Comparison of ENCODE assay signal across 9 cellular contexts in genomic region chr15:67836134-67836455, GRCh38. TPM values are rescaled to one million over a fixed set of nuclear protein-coding genes. Genes with fewer than 3 reads are reported as not detected.
DNase-seq lines count a peak whose midpoint lies in the region; ATAC-seq lines count a peak whose summit lies in the region.
"Had no signal": no experiment of that assay in that cellular context is flagged by ENCODE, and none has a peak within 500 bp of the region (broad histone marks: within the 10 kb centered on the region; RNA-seq: fewer than 3 reads in every experiment).

No MANE protein-coding gene starts in this region.

- peaks cover 4% of the 10 kb centered on the region for H3K36me3 Mint-ChIP-seq in activated CD8-positive, alpha-beta T cell treated with anti-CD3 and anti-CD28 coated beads, Interleukin-2, amount 10 ng/mL, durations not matched to agents 7 days and 5 days (ENCODE audit: low read depth)
- H3K36me3 Mint-ChIP-seq in stimulated activated naive B cell treated with anti-CD40 and anti-IgM and Interleukin-4, amounts not matched to agents 10 μg/mL and 1 μg/mL and 100 μg/mL, for 72 hours: peaks cover 4 to 5% of the 10 kb centered on the region in 2 donors

- H3K27me3 ChIP-seq in iPS DF 6.9 (ENCODE audit: control insufficient read depth, insufficient read depth, low read length): peaks cover 64% of the 10 kb centered on the region

- ATAC-seq in activated CD8-positive, alpha-beta T cell treated with anti-CD3 and anti-CD28 coated beads, Interleukin-2, amount 10 ng/mL, durations not matched to agents 7 days and 5 days: no peak
- ATAC-seq in stimulated activated naive B cell treated with anti-CD40 and anti-IgM and Interleukin-4, amounts not matched to agents 10 μg/mL and 1 μg/mL and 100 μg/mL, for 72 hours (replicated peaks): no peak

- peaks cover 5% of the 10 kb centered on the region for H3K4me1 ChIP-seq in iPS DF 6.9 (ENCODE audit: control insufficient read depth, insufficient read depth, low read length)

- peaks cover 2% of the 10 kb centered on the region; the same call in 1 of the 2 replicates for H3K36me3 ChIP-seq in iPS DF 6.9 (ENCODE audit: control insufficient read depth, insufficient read depth, low read length)

- no CpG with 5 or more reads among the region's 16 CpGs for WGBS in iPS DF 6.9 (ENCODE audit: insufficient coverage, insufficient read length)

- peaks cover 61% of the 10 kb centered on the region for H3K27me3 Mint-ChIP-seq in activated CD8-positive, alpha-beta T cell treated with anti-CD3 and anti-CD28 coated beads, Interleukin-2, amount 10 ng/mL, durations not matched to agents 7 days and 5 days (ENCODE audit: low read depth)
- H3K27me3 Mint-ChIP-seq in stimulated activated naive B cell treated with anti-CD40 and anti-IgM and Interleukin-4, amounts not matched to agents 10 μg/mL and 1 μg/mL and 100 μg/mL, for 72 hours: peaks cover 45 to 62% of the 10 kb centered on the region in 2 donors

- H3K4me3 Mint-ChIP-seq in activated CD8-positive, alpha-beta T cell treated with anti-CD3 and anti-CD28 coated beads, Interleukin-2, amount 10 ng/mL, durations not matched to agents 7 days and 5 days: peak overlapping the region; percentile 66
- peak overlapping the region; percentile 71 to 80 for H3K4me3 Mint-ChIP-seq in stimulated activated naive B cell treated with anti-CD40 and anti-IgM and Interleukin-4, amounts not matched to agents 10 μg/mL and 1 μg/mL and 100 μg/mL, for 72 hours

- H3K4me1 Mint-ChIP-seq in activated CD8-positive, alpha-beta T cell treated with anti-CD3 and anti-CD28 coated beads, Interleukin-2, amount 10 ng/mL, durations not matched to agents 7 days and 5 days (ENCODE audit: low read depth): peaks cover 49% of the 10 kb centered on the region
- H3K4me1 Mint-ChIP-seq in stimulated activated naive B cell treated with anti-CD40 and anti-IgM and Interleukin-4, amounts not matched to agents 10 μg/mL and 1 μg/mL and 100 μg/mL, for 72 hours: peaks cover 36 to 72% of the 10 kb centered on the region in 2 donors

- peak overlapping the region; percentile 38; the same call in 1 of the 2 replicates for H3K4me3 ChIP-seq in iPS DF 6.9 (ENCODE audit: low read length)

- CTCF ChIA-PET in activated CD8-positive, alpha-beta T cell treated with anti-CD3 and anti-CD28 coated beads, Interleukin-2, amount 10 ng/mL, durations not matched to agents 7 days and 5 days (lab: Charles Lee): interaction anchor here (0.7 to 4.2 kb wide), 23 partner anchors 10 to 883 kb away, joined by 3 to 57 read pairs (median 4); partner anchors contain the start of genes C15orf61 and SKOR1

- no peaks in the 10 kb centered on the region for H3K9me3 ChIP-seq in iPS DF 6.9 (ENCODE audit: control insufficient read depth, insufficient read depth, low read length)

- no peaks in the 10 kb centered on the region for H3K9me3 Mint-ChIP-seq in activated CD8-positive, alpha-beta T cell treated with anti-CD3 and anti-CD28 coated beads, Interleukin-2, amount 10 ng/mL, durations not matched to agents 7 days and 5 days (ENCODE audit: insufficient read depth)
- H3K9me3 Mint-ChIP-seq in stimulated activated naive B cell treated with anti-CD40 and anti-IgM and Interleukin-4, amounts not matched to agents 10 μg/mL and 1 μg/mL and 100 μg/mL, for 72 hours: no peaks in the 10 kb centered on the region

- H3K27ac Mint-ChIP-seq in activated CD8-positive, alpha-beta T cell treated with anti-CD3 and anti-CD28 coated beads, Interleukin-2, amount 10 ng/mL, durations not matched to agents 7 days and 5 days: no peak overlapping the region
- peak overlapping the region; percentile 60 for H3K27ac Mint-ChIP-seq in stimulated activated naive B cell treated with anti-CD40 and anti-IgM and Interleukin-4, amounts not matched to agents 10 μg/mL and 1 μg/mL and 100 μg/mL, for 72 hours

- peak; percentile 50 for DNase-seq in NCI-H82 (lab: John Stamatoyannopoulos, UW)
- no peak for DNase-seq in NCI-H82 treated with DMSO at 0.1 percent for 48 hours (lab: John Stamatoyannopoulos, UW; ENCODE audit: unreplicated experiment)
- no peak for DNase-seq in activated CD8-positive, alpha-beta T cell treated with anti-CD3 and anti-CD28 coated beads, Interleukin-2, amount 10 ng/mL, durations not matched to agents 7 days and 5 days
- no peak for DNase-seq in iPS DF 6.9 (ENCODE audit: low read depth, low spot score)
- DNase-seq in stimulated activated naive B cell treated with anti-CD40 and anti-IgM and Interleukin-4, amounts not matched to agents 10 μg/mL and 1 μg/mL and 100 μg/mL, for 72 hours: no peak
- DNase-seq in NCI-H446 treated with DMSO at 0.1 percent for 48 hours (lab: John Stamatoyannopoulos, UW): no peak
- DNase-seq in amygdala (lab: John Stamatoyannopoulos, UW): no peak
- DNase-seq in stimulated activated CD4-positive, alpha-beta T cell treated with anti-CD3 and anti-CD28 coated beads, Interleukin-12 subunit alpha, Interleukin-12 subunit beta, amount 100 ng/mL, for 4 hours: no peak

- POLR2A ChIA-PET in activated CD8-positive, alpha-beta T cell treated with anti-CD3 and anti-CD28 coated beads, Interleukin-2, amount 10 ng/mL, durations not matched to agents 7 days and 5 days (lab: Charles Lee): interaction anchor here (0.5 to 0.8 kb wide), 2 partner anchors 315 to 332 kb away, joined by 3 read pairs; partner anchors contain the start of gene C15orf61

- no peak overlapping the region for H3K27ac ChIP-seq in iPS DF 6.9 (ENCODE audit: low read length)

RNA-seq across cellular contexts. Expression of gene RNU6-1, which starts 3.8 kb away (rescaled TPM):
- total RNA-seq in activated CD8-positive, alpha-beta T cell treated with anti-CD3 and anti-CD28 coated beads, Interleukin-2, amount 10 ng/mL, durations not matched to agents 7 days and 5 days: not detected
- total RNA-seq: ureter had no signal

RNA-seq across cellular contexts. Expression of gene SKOR1, which starts 10.8 kb away (rescaled TPM):
- total RNA-seq in activated CD8-positive, alpha-beta T cell treated with anti-CD3 and anti-CD28 coated beads, Interleukin-2, amount 10 ng/mL, durations not matched to agents 7 days and 5 days: under 1 TPM; 0.21 to 0.32 TPM
